In genomic region chr5:112706446-112707016, GRCh38 we compare ENCODE assay signal across 8 cellular contexts. TPM values are rescaled to one million over a fixed set of nuclear protein-coding genes. Genes with fewer than 3 reads are reported as not detected.
A peak's percentile ranks its signal among the peaks of the same experiment; 100 is the strongest.
DNase-seq lines count a peak whose midpoint lies in the region; ATAC-seq and TF ChIP-seq lines count a peak whose summit lies in the region.

No MANE protein-coding gene starts in this region.

- H3K4me3 Mint-ChIP-seq in endothelial cell (ENCODE audit: unreplicated experiment) = peak overlapping the region; percentile 96

- H3K27ac ChIP-seq in DOHH2 (ENCODE audit: low read depth, low read length) (no peak overlapping the region), Peyer's patch (peak overlapping the region in 2 of 4 donors; percentile 92 to 93), prostate gland (peak overlapping the region; percentile 92 to 93)

- H4K20me1 ChIP-seq in DOHH2 (ENCODE audit: control insufficient read depth, insufficient read depth, low read depth, low read length) = no peaks in the 10 kb centered on the region

- H3K4me3 ChIP-seq in DOHH2 (ENCODE audit: low read length) = peak overlapping the region; percentile 98
- peak overlapping the region; percentile 79 to 82 (median 80) for H3K4me3 ChIP-seq in Peyer's patch
- H3K4me3 ChIP-seq in prostate gland = peak overlapping the region in 1 of 2 donors; percentile 87

- H3K27ac Mint-ChIP-seq in endothelial cell (ENCODE audit: unreplicated experiment) = peak overlapping the region; percentile 40

- peaks cover 39% of the 10 kb centered on the region for H3K4me1 ChIP-seq in DOHH2 (ENCODE audit: control insufficient read depth, low read length)
- H3K4me1 ChIP-seq in Peyer's patch = peaks cover 0 to 29% (median 6%) of the 10 kb centered on the region in 4 donors
- peaks cover 4% of the 10 kb centered on the region for H3K4me1 ChIP-seq in prostate gland (replicated peaks)

- H3K27me3 Mint-ChIP-seq in endothelial cell (ENCODE audit: unreplicated experiment) = peaks cover 3% of the 10 kb centered on the region

- intact Hi-C loops in prostate gland (cut with DNase I) = no loop called here

- H3K4me1 Mint-ChIP-seq in endothelial cell (ENCODE audit: unreplicated experiment) = peaks cover 41% of the 10 kb centered on the region

- H3K27me3 ChIP-seq in DOHH2 (ENCODE audit: control insufficient read depth, low read length) = no peaks in the 10 kb centered on the region
- no peaks in the 10 kb centered on the region for H3K27me3 ChIP-seq in Peyer's patch
- H3K27me3 ChIP-seq in prostate gland (replicated peaks; ENCODE audit: insufficient read depth) = no peaks in the 10 kb centered on the region

- no peak for TF ChIP-seq POLR2A in Peyer's patch (IDR thresholded peaks at IDR 0.05)
- TF ChIP-seq POLR2A in prostate gland (IDR thresholded peaks at IDR 0.05) = no peak

- peaks cover 41% of the 10 kb centered on the region for H3K79me2 ChIP-seq in DOHH2 (ENCODE audit: control insufficient read depth, low read length)

- peaks cover 11% of the 10 kb centered on the region for H3K36me3 ChIP-seq in DOHH2 (ENCODE audit: control insufficient read depth, low read length)
- no peaks in the 10 kb centered on the region for H3K36me3 ChIP-seq in Peyer's patch
- no peaks in the 10 kb centered on the region for H3K36me3 ChIP-seq in prostate gland

- no peak for DNase-seq in Peyer's patch
- no peak for DNase-seq in endothelial cell (ENCODE audit: low spot score)
- no peak for DNase-seq in prostate gland (ENCODE audit: low spot score)
- DNase-seq in NCI-H524 treated with DMSO at 0.1 percent for 48 hours (lab: John Stamatoyannopoulos, UW) = no peak
- DNase-seq in NCI-H82 (lab: John Stamatoyannopoulos, UW) = no peak

- H3K4me2 ChIP-seq in DOHH2 (ENCODE audit: low read length) = peak overlapping the region; percentile 99

- TF ChIP-seq CTCF in DOHH2 (IDR thresholded peaks at IDR 0.05; ENCODE audit: low read depth, low read length, poor library complexity, severe bottlenecking) (no peak), Peyer's patch (IDR thresholded peaks at IDR 0.05) (no peak), endothelial cell (IDR thresholded peaks at IDR 0.05; ENCODE audit: unreplicated experiment) (no peak), prostate gland (IDR thresholded peaks at IDR 0.05) (no peak)

- 77% methylated on average over 4 of the region's 4 CpGs for WGBS in prostate gland

- no peaks in the 10 kb centered on the region for H3K9me2 ChIP-seq in DOHH2 (replicated peaks; ENCODE audit: control insufficient read depth, low read length)

- no peaks in the 10 kb centered on the region for H3F3A ChIP-seq in DOHH2 (ENCODE audit: control insufficient read depth, insufficient read depth)

- no peaks in the 10 kb centered on the region for H3K9me3 ChIP-seq in DOHH2 (ENCODE audit: control insufficient read depth, insufficient read depth, low read length)
- H3K9me3 ChIP-seq in Peyer's patch = no peaks in the 10 kb centered on the region
- no peaks in the 10 kb centered on the region for H3K9me3 ChIP-seq in prostate gland

- ATAC-seq in HG03457 (IDR thresholded peaks at IDR 0.05; ENCODE audit: unreplicated experiment) (no peak), GM21717 (IDR thresholded peaks at IDR 0.05; ENCODE audit: unreplicated experiment) (no peak)

- no peaks in the 10 kb centered on the region for H3K9me3 Mint-ChIP-seq in endothelial cell (ENCODE audit: unreplicated experiment)

- H3K36me3 Mint-ChIP-seq in endothelial cell (ENCODE audit: low read depth, unreplicated experiment) = peaks cover 13% of the 10 kb centered on the region

RNA-seq across cellular contexts. Expression of gene APC, which starts 31.2 kb away (rescaled TPM):
- 100 to 1,000 TPM in 2 of 4 donors, 10 to 100 TPM in 2; 71.0 to 148 (median 106) TPM for total RNA-seq in Peyer's patch
- 66.5 TPM for total RNA-seq in endothelial cell (ENCODE audit: unreplicated experiment)
- 10 to 100 TPM; 37.6 to 84.1 TPM for total RNA-seq in prostate gland
